In genomic region chr16:59886021-59886420, GRCh38 we compare ENCODE assay signal across 13 cellular contexts.
DNase-seq lines count a peak whose midpoint lies in the region; ATAC-seq, FAIRE-seq and TF ChIP-seq lines count a peak whose summit lies in the region.
"Had no signal": no experiment of that assay in that cellular context is flagged by ENCODE, and none has a peak within 500 bp of the region (broad histone marks: within the 10 kb centered on the region; RNA-seq: fewer than 3 reads in every experiment).

No MANE protein-coding gene starts in this region.

- no peak overlapping the region for H3K27ac ChIP-seq in endothelial cell of umbilical vein (ENCODE audit: insufficient read depth, low read depth, low read length)

- H3K4me1 ChIP-seq in endothelial cell of umbilical vein (ENCODE audit: control insufficient read depth, extremely low read depth, insufficient read depth, low read length), result no peaks in the 10 kb centered on the region

- H3K27ac Mint-ChIP-seq in stimulated activated effector memory CD8-positive, alpha-beta T cell treated with anti-CD3 and anti-CD28 coated beads, Interleukin-12 subunit alpha, Interleukin-12 subunit beta, amount 100 ng/mL, for 72 hours, result no peak overlapping the region

- TF ChIP-seq CTCF in AG09309 (IDR thresholded peaks at IDR 0.05; ENCODE audit: control insufficient read depth, insufficient read depth, low read depth, low read length, missing control alignments) (no peak), endothelial cell of umbilical vein (IDR thresholded peaks at IDR 0.05; ENCODE audit: extremely low read depth in 1 of 2, insufficient read depth in 1 of 2, low read depth in 1 of 2, low read length in 2 of 2) (no peak)

- FAIRE-seq in endothelial cell of umbilical vein (lab: Jason Lieb, UNC), result no peak

- peaks cover 24% of the 10 kb centered on the region for H3K9me3 Mint-ChIP-seq in stimulated activated effector memory CD8-positive, alpha-beta T cell treated with anti-CD3 and anti-CD28 coated beads, Interleukin-12 subunit alpha, Interleukin-12 subunit beta, amount 100 ng/mL, for 72 hours

- no peaks in the 10 kb centered on the region for H3K9me1 ChIP-seq in endothelial cell of umbilical vein (replicated peaks; ENCODE audit: control insufficient read depth, extremely low read depth, insufficient read depth, low read length)

- H2AFZ ChIP-seq in endothelial cell of umbilical vein (ENCODE audit: low read depth, low read length), result no peak overlapping the region

- no peaks in the 10 kb centered on the region for H3K4me1 Mint-ChIP-seq in stimulated activated effector memory CD8-positive, alpha-beta T cell treated with anti-CD3 and anti-CD28 coated beads, Interleukin-12 subunit alpha, Interleukin-12 subunit beta, amount 100 ng/mL, for 72 hours

- no peak for ATAC-seq in stimulated activated effector memory CD8-positive, alpha-beta T cell treated with anti-CD3 and anti-CD28 coated beads, Interleukin-12 subunit alpha, Interleukin-12 subunit beta, amount 100 ng/mL, for 72 hours

- no peaks in the 10 kb centered on the region for H3K36me3 Mint-ChIP-seq in stimulated activated effector memory CD8-positive, alpha-beta T cell treated with anti-CD3 and anti-CD28 coated beads, Interleukin-12 subunit alpha, Interleukin-12 subunit beta, amount 100 ng/mL, for 72 hours

- no peaks in the 10 kb centered on the region for H3K36me3 ChIP-seq in endothelial cell of umbilical vein (ENCODE audit: control insufficient read depth in 2 of 2, extremely low read depth in 1 of 2, insufficient read depth in 2 of 2, low read length in 2 of 2)

- H4K20me1 ChIP-seq in endothelial cell of umbilical vein (replicated peaks; ENCODE audit: control insufficient read depth, extremely low read depth, insufficient read depth, low read length), result no peaks in the 10 kb centered on the region

- POLR2A ChIA-PET in endothelial cell of umbilical vein (lab: Charles Lee), result no interaction called here

- no peak overlapping the region for H3K4me3 Mint-ChIP-seq in stimulated activated effector memory CD8-positive, alpha-beta T cell treated with anti-CD3 and anti-CD28 coated beads, Interleukin-12 subunit alpha, Interleukin-12 subunit beta, amount 100 ng/mL, for 72 hours

- H3K4me2 ChIP-seq in endothelial cell of umbilical vein (ENCODE audit: insufficient read depth, low read length), result no peak overlapping the region

- no peaks in the 10 kb centered on the region for H3K27me3 ChIP-seq in endothelial cell of umbilical vein (ENCODE audit: control insufficient read depth in 2 of 2, insufficient read depth in 2 of 2, low read length in 2 of 2)

- intact Hi-C loops in endothelial cell of umbilical vein (cut with micrococcal nuclease), result no loop called here

- DNase-seq in AG09309 (ENCODE audit: low read depth), result peak; percentile 74
- DNase-seq in NOMO-1 (lab: John Stamatoyannopoulos, UW; ENCODE audit: unreplicated experiment in 2 of 2), result peak; percentile 18 to 57
- DNase-seq in endothelial cell of umbilical vein (ENCODE audit: low read depth, low spot score), result peak; percentile 3
- DNase-seq in non-pigmented ciliary epithelial cell (ENCODE audit: low read depth), result peak; percentile 30
- DNase-seq in NCI-H2196 treated with DMSO at 0.1 percent for 48 hours (lab: John Stamatoyannopoulos, UW; ENCODE audit: unreplicated experiment), result no peak
- no peak for DNase-seq in islet precursor cell
- DNase-seq in stimulated activated effector memory CD8-positive, alpha-beta T cell treated with anti-CD3 and anti-CD28 coated beads, Interleukin-12 subunit alpha, Interleukin-12 subunit beta, amount 100 ng/mL, for 72 hours (ENCODE audit: low spot score in 2 of 2), result no peak
- DNase-seq in DMS153 (lab: John Stamatoyannopoulos, UW), result no peak
- DNase-seq: activated effector memory CD4-positive, alpha-beta T cell treated with anti-CD3 and anti-CD28 coated beads, Interleukin-2, amount 50 U/mL, for 16 hours; erythroblast; midbrain; NCI-H2081; stimulated activated CD4-positive, alpha-beta T cell treated with anti-CD3 and anti-CD28 coated beads, Interleukin-4, amount 100 ng/mL, for 4 hours had no signal

- no peak overlapping the region for H3K9ac ChIP-seq in endothelial cell of umbilical vein (replicated peaks; ENCODE audit: extremely low read depth, insufficient read depth, low read length)

- no peak for TF ChIP-seq POLR2A in endothelial cell of umbilical vein (IDR thresholded peaks at IDR 0.05; ENCODE audit: low read depth, low read length)

- no peaks in the 10 kb centered on the region for H3K79me2 ChIP-seq in endothelial cell of umbilical vein (ENCODE audit: control insufficient read depth, insufficient read depth, low read length)

- no TSS peak for BruUV-seq in endothelial cell of umbilical vein (replicated peaks; lab: Mats Ljungman, UMichigan)

- no peaks in the 10 kb centered on the region for H3K9me3 ChIP-seq in endothelial cell of umbilical vein (replicated peaks; ENCODE audit: control insufficient read depth, insufficient read depth, low read length)

- dilution Hi-C loops in endothelial cell of umbilical vein (cut with MboI; ENCODE audit: extremely low pct_ligation_motif_present, low sequenced_read_pairs), result no loop called here

- CTCF ChIA-PET in endothelial cell of umbilical vein (lab: Charles Lee), result no interaction called here

- no peak overlapping the region for H3K4me3 ChIP-seq in AG09309 (ENCODE audit: control insufficient read depth, low read depth, low read length)
- no peak overlapping the region for H3K4me3 ChIP-seq in endothelial cell of umbilical vein (replicated peaks in 1 of 3; ENCODE audit: insufficient read depth in 1 of 3, low read depth in 1 of 3, low read length in 3 of 3)

TF ChIP-seq in endothelial cell of umbilical vein, 7 proteins besides CTCF, POLR2A, EP300 and RAD21:
- TF ChIP-seq GATA2 (IDR thresholded peaks at IDR 0.05; ENCODE audit: insufficient read depth, insufficient read length, low read depth, low read length), result no peak
- TF ChIP-seq EZH2 (IDR thresholded peaks at IDR 0.05; ENCODE audit: borderline replicate concordance, low read depth, low read length, severe bottlenecking), result no peak
- no peak for TF ChIP-seq JUN (IDR thresholded peaks at IDR 0.05; ENCODE audit: borderline replicate concordance, insufficient read depth, insufficient read length, low read depth)
- no peak for TF ChIP-seq POLR2AphosphoS5 (IDR thresholded peaks at IDR 0.05; ENCODE audit: insufficient read depth, low read depth, low read length)
- no peak for TF ChIP-seq MAX (IDR thresholded peaks at IDR 0.05; ENCODE audit: insufficient read depth, insufficient read length)
- no peak for TF ChIP-seq FOS (IDR thresholded peaks at IDR 0.05; ENCODE audit: borderline replicate concordance, insufficient read depth, low read length)
- no peak for TF ChIP-seq MYC (IDR thresholded peaks at IDR 0.05; ENCODE audit: low read depth, low read length)
TF ChIP-seq in endothelial cell of umbilical vein: peak in this region for 0.

Comparison
In these comparisons a context has a peak if more than half of its experiments do, and no peak if none do; other contexts are left out.
1. DNase-seq: peak in AG09309 (single experiment), NOMO-1 (2 of 2), endothelial cell of umbilical vein (single experiment) and non-pigmented ciliary epithelial cell (single experiment); none in NCI-H2196 treated with DMSO at 0.1 percent for 48 hours (single experiment), islet precursor cell (single experiment), stimulated activated effector memory CD8-positive, alpha-beta T cell treated with anti-CD3 and anti-CD28 coated beads, Interleukin-12 subunit alpha, Interleukin-12 subunit beta, amount 100 ng/mL, for 72 hours (0 of 2) and DMS153 (single experiment).